Comparison of ENCODE assay signal across 9 cellular contexts in the genomic region with DNA sequence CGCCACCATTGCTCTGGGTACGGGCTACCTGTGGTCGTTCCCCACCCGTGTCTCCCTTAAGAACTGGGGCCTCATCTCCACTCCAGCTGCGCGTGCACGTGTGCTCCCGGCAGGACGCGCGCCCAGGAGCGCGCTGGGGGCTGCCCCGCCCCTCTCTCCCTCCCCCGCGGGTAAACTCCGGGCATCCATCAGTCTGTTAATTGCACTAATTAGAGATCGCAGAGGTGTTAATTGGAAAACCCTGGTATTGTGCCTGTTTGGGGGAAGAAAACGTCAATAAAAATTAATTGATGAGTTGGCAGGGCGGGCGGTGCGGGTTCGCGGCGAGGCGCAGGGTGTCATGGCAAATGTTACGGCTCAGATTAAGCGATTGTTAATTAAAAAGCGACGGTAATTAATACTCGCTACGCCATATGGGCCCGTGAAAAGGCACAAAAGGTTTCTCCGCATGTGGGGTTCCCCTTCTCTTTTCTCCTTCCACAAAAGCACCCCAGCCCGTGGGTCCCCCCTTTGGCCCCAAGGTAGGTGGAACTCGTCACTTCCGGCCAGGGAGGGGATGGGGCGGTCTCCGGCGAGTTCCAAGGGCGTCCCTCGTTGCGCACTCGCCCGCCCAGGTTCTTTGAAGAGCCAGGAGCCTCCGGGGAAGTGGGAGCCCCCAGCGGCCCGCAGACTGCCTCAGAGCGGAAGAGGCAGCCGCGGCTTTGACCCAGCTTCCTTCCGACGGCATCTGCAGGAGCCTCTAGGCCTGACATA. TPM values are rescaled to one million over a fixed set of nuclear protein-coding genes. Genes with fewer than 3 reads are reported as not detected.
DNase-seq lines count a peak whose midpoint lies in the region; ATAC-seq and TF ChIP-seq lines count a peak whose summit lies in the region.
"Had no signal": no experiment of that assay in that cellular context is flagged by ENCODE, and none has a peak within 500 bp of the region (broad histone marks: within the 10 kb centered on the region; RNA-seq: fewer than 3 reads in every experiment).

No MANE protein-coding gene starts in this region.

- ATAC-seq in GM21529 (IDR thresholded peaks at IDR 0.05; ENCODE audit: unreplicated experiment) (peak; percentile 77), heart right ventricle (peak; percentile 79 to 93 (median 90))

- TF ChIP-seq CTCF in heart right ventricle (IDR thresholded peaks at IDR 0.05): no peak
- TF ChIP-seq CTCF in spleen (IDR thresholded peaks at IDR 0.05 in 8 of 11, conservative IDR thresholded peaks at IDR 0.05 in 3 of 11): no peak

- intact Hi-C loops in heart right ventricle (cut with DNase I) (no loop called here), spleen (cut with DNase I; ENCODE audit: low total_unique reads) (no loop called here)

- H3K27me3 ChIP-seq in heart right ventricle: no peaks in the 10 kb centered on the region
- no peaks in the 10 kb centered on the region for H3K27me3 ChIP-seq in spleen (replicated peaks in 1 of 7)

- TF ChIP-seq POLR2A in spleen (IDR thresholded peaks at IDR 0.05): no peak

- peak overlapping the region; percentile 47 to 80 (median 69) for H3K27ac ChIP-seq in heart right ventricle
- H3K27ac ChIP-seq in spleen: peak overlapping the region in 7 of 8 donors; percentile 56 to 78 (median 68)
- H3K27ac ChIP-seq: C4-2B had no signal

- H3K4me3 ChIP-seq in heart right ventricle (peak overlapping the region; percentile 33 to 67 (median 59)), spleen (peak overlapping the region; percentile 41 to 79 (median 56))

- H3K4me1 ChIP-seq in heart right ventricle: peaks cover 3 to 27% (median 9%) of the 10 kb centered on the region in 9 donors
- peaks cover 7 to 31% (median 21%) of the 10 kb centered on the region in 6 donors for H3K4me1 ChIP-seq in spleen

- 14 to 21% methylated on average over 53 of the region's 53 CpGs for WGBS in heart right ventricle, 2 donors
- 4 to 6% (median 6%) methylated on average over 35 to 53 of the region's 53 CpGs for WGBS in spleen, 5 donors

- H3K36me3 ChIP-seq in heart right ventricle: peaks cover 0 to 4% (median 0%) of the 10 kb centered on the region in 9 donors
- H3K36me3 ChIP-seq in spleen: peaks cover 0 to 6% (median 2%) of the 10 kb centered on the region in 6 donors

- H3K9me3 ChIP-seq in heart right ventricle (no peaks in the 10 kb centered on the region), spleen (no peaks in the 10 kb centered on the region)

- DNase-seq in AML-193 (lab: John Stamatoyannopoulos, UW) (peak; percentile 96), NOMO-1 treated with dmso at 0.1 percent for 144 hours (lab: John Stamatoyannopoulos, UW; ENCODE audit: unreplicated experiment) (peak; percentile 86), activated gamma-delta T cell (lab: John Stamatoyannopoulos, UW) (peak; percentile 84), heart right ventricle (peak; percentile 75), spleen (peak; percentile 95), NCI-H1105 treated with DMSO at 0.1 percent for 48 hours (lab: John Stamatoyannopoulos, UW) (no peak), NCI-H1048 (lab: John Stamatoyannopoulos, UW) (no peak)

RNA-seq across cellular contexts. Expression of a gene that starts 14.4 kb away (rescaled TPM):
- total RNA-seq in heart right ventricle (10 to 100 TPM; 12.7 to 18.0 (median 13.7) TPM), spleen (10 to 100 TPM in 3 of 7 donors, 1 to 10 TPM in 4; 5.3 to 12.1 (median 8.3) TPM)
- polyA plus RNA-seq in heart right ventricle (10 to 100 TPM in 1 of 2 donors, 1 to 10 TPM in 1; 8.9 to 12.9 TPM), spleen (1 to 10 TPM; 3.0 to 5.8 (median 3.4) TPM)

Comparison
In these comparisons a context has a peak if more than half of its experiments do, and no peak if none do; other contexts are left out.
1. DNase-seq: peak in AML-193 (2 of 2), NOMO-1 treated with dmso at 0.1 percent for 144 hours (single experiment), activated gamma-delta T cell (single experiment), heart right ventricle (2 of 2) and spleen (single experiment); none in NCI-H1105 treated with DMSO at 0.1 percent for 48 hours (single experiment) and NCI-H1048 (single experiment).